ENCODE assay signal across 8 cellular contexts in the genomic region with DNA sequence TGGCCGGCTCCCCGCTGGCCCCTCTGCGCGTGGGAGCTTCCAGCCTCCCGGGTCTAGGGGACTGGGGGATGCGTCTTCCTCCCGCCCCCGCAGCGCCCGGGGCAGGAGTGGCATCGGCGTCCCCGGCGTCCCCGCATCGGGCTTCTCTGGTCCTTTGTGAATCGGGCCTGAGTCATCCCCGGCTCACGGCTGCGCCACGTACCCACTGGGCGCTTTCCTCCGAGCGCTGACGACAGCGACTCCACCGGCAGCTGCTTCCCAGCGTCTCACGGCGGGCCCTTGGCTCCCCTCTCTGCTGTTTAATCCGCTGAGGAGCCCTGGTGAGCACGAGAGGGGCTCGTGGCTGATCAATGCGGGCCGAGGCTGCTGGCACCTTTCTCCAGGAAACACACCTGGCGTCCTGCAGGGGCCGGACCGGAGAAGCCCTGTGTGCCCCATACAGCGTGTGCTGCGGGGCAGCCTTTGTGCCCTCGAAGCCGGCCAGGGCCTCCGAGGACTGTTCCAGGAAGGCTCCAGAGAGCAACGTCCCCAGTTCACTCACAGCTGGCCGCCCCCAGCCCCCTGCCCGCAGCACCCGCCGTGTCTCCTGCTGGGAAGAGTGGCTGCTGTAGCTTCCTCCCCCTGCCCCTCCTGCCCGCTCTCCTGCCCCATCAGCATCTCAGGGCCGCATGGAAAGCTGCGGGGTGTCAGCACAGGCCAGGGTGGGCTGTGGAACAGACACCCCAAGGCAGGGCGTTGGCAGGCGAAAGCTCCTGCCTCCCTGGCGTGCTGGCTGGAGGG.
A peak's percentile ranks its signal among the peaks of the same experiment; 100 is the strongest.
DNase-seq lines count a peak whose midpoint lies in the region; ATAC-seq, FAIRE-seq and TF ChIP-seq lines count a peak whose summit lies in the region.

No MANE protein-coding gene starts in this region.

- no peaks in the 10 kb centered on the region for H3K36me3 ChIP-seq in neuron (ENCODE audit: insufficient read depth, low read length)

- peak; percentile 58 for TF ChIP-seq CTCF in foreskin keratinocyte (conservative IDR thresholded peaks at IDR 0.05)

- ATAC-seq in foreskin keratinocyte: peak; percentile 85
- ATAC-seq in HG02852 (IDR thresholded peaks at IDR 0.05; ENCODE audit: unreplicated experiment): no peak

- H3K27ac ChIP-seq in foreskin keratinocyte (no peak overlapping the region), substantia nigra (ENCODE audit: low read depth, low read length, poor library complexity, severe bottlenecking) (no peak overlapping the region)

- peak overlapping the region; percentile 36 for H3K4me3 ChIP-seq in neuron (ENCODE audit: low read length)

- DNase-seq in D341Med (ENCODE audit: low spot score) (peak; percentile 63), LHCN-M2 (ENCODE audit: low read depth) (peak; percentile 72), foreskin keratinocyte (peak; percentile 7 to 36), substantia nigra (lab: John Stamatoyannopoulos, UW) (peak in 27 of 49 donors; percentile 10 to 92 (median 31)), GM12892 (ENCODE audit: insufficient read length) (no peak)
- DNase-seq in activated CD8-positive, alpha-beta memory T cell treated with anti-CD3 and anti-CD28 coated beads, Interleukin-2, amount 50 U/mL, for 48 hours: peak; percentile 84

- no peak for FAIRE-seq in GM12892 (lab: Jason Lieb, UNC)

- no peaks in the 10 kb centered on the region for H3K9me3 ChIP-seq in neuron (ENCODE audit: low read length)

- peaks cover 32% of the 10 kb centered on the region for H3K27me3 ChIP-seq in foreskin keratinocyte
- no peaks in the 10 kb centered on the region for H3K27me3 ChIP-seq in neuron (ENCODE audit: insufficient read depth, low read length)

- H2AFZ ChIP-seq in neuron (ENCODE audit: low read depth, low read length): peak overlapping the region; percentile 71

- no peak for TF ChIP-seq POLR2A in GM12892 (IDR thresholded peaks at IDR 0.05; ENCODE audit: low read depth, low read length)

- no peaks in the 10 kb centered on the region for H3K4me1 ChIP-seq in foreskin keratinocyte
- peaks cover 7% of the 10 kb centered on the region for H3K4me1 ChIP-seq in neuron (ENCODE audit: insufficient read depth, low read length)
